ENCODE assay signal across 1 cellular context in genomic region chr13:31869582-31869981, GRCh38.
TF ChIP-seq lines count a peak whose summit lies in the region.

No MANE protein-coding gene starts in this region.

TF ChIP-seq in SK-N-SH, 30 proteins besides CTCF, POLR2A, EP300 and RAD21 (continued from another document):
- no peak for TF ChIP-seq USF1 (IDR thresholded peaks at IDR 0.05; ENCODE audit: borderline replicate concordance, low read depth)
- TF ChIP-seq TEAD4 (IDR thresholded peaks at IDR 0.05; ENCODE audit: borderline replicate concordance, insufficient read depth) = no peak
- TF ChIP-seq MEF2A (IDR thresholded peaks at IDR 0.05; ENCODE audit: borderline replicate concordance, low read depth) = no peak
- TF ChIP-seq SIN3A (IDR thresholded peaks at IDR 0.05; ENCODE audit: borderline replicate concordance, low read depth, low read length) = no peak
